ENCODE assay signal across 20 cellular contexts in genomic region chr14:103663506-103663905, GRCh38. TPM values are rescaled to one million over a fixed set of nuclear protein-coding genes. Genes with fewer than 3 reads are reported as not detected.
A peak's percentile ranks its signal among the peaks of the same experiment; 100 is the strongest.
DNase-seq lines count a peak whose midpoint lies in the region; ATAC-seq and TF ChIP-seq lines count a peak whose summit lies in the region.
"Had no signal": no experiment of that assay in that cellular context is flagged by ENCODE, and none has a peak within 500 bp of the region (broad histone marks: within the 10 kb centered on the region; RNA-seq: fewer than 3 reads in every experiment).

No MANE protein-coding gene starts in this region.

- DNase-seq in GM23338 (ENCODE audit: low spot score), result no peak
- DNase-seq in brain microvascular endothelial cell, result no peak
- DNase-seq in mesenchymal stem cell, result no peak
- DNase-seq in stimulated activated naive B cell treated with anti-CD40 and anti-IgM and Interleukin-4, amounts not matched to agents 10 μg/mL and 1 μg/mL and 100 μg/mL, for 72 hours, result no peak
- no peak for DNase-seq in MM.1S
- no peak for DNase-seq in SIG-M5 treated with dmso at 0.1 percent for 504 hours (lab: John Stamatoyannopoulos, UW; ENCODE audit: unreplicated experiment)
- DNase-seq in activated CD8-positive, alpha-beta memory T cell treated with anti-CD3 and anti-CD28 coated beads, Interleukin-2, amount 50 U/mL, for 48 hours, result no peak
- DNase-seq: activated CD4-positive, CD25-positive, alpha-beta regulatory T cell; effector CD8-positive, alpha-beta T cell; heart right ventricle; Karpas-422; NCI-H1092 treated with DMSO at 0.1 percent for 48 hours; NCI-H526; SHP77; stimulated activated CD4-positive, alpha-beta T cell treated with anti-CD3 and anti-CD28 coated beads, Interleukin-15, amount 100 ng/mL, for 24 hours; stimulated activated naive CD8-positive, alpha-beta T cell treated with anti-CD3 and anti-CD28 coated beads, Interleukin-15, Interleukin-2, amounts not matched to agents 100 U/mL and 50 U/mL, for 24 hours; T-helper 17 cell had no signal

- peak overlapping the region in 1 of 2 experiments; percentile 64 for H3K14ac ChIP-seq in mesenchymal stem cell (ENCODE audit: low read length in 2 of 2)

- no peaks in the 10 kb centered on the region for H3K27me3 ChIP-seq in GM23338 (ENCODE audit: insufficient read depth)
- no peaks in the 10 kb centered on the region for H3K27me3 ChIP-seq in brain microvascular endothelial cell (replicated peaks)
- no peaks in the 10 kb centered on the region for H3K27me3 ChIP-seq in mesenchymal stem cell (ENCODE audit: control insufficient read depth in 1 of 2, insufficient read depth in 1 of 2, low read length in 2 of 2)
- no peaks in the 10 kb centered on the region for H3K27me3 ChIP-seq in MM.1S (replicated peaks; ENCODE audit: insufficient read depth, low read length)
- H3K27me3 ChIP-seq: heart right ventricle had no signal

- peak overlapping the region; percentile 41 to 90 for H3K18ac ChIP-seq in mesenchymal stem cell (ENCODE audit: low read depth in 1 of 2, low read length in 2 of 2)

- H3K4me1 ChIP-seq in GM23338 (ENCODE audit: insufficient read depth) (no peaks in the 10 kb centered on the region), mesenchymal stem cell (ENCODE audit: control insufficient read depth, insufficient read depth, low read depth, low read length) (peaks cover 8% of the 10 kb centered on the region), MM.1S (ENCODE audit: low read length) (no peaks in the 10 kb centered on the region)
- H3K4me1 ChIP-seq: HAP-1 had no signal

- H4K20me1 ChIP-seq in GM23338 (replicated peaks; ENCODE audit: insufficient read depth) (peaks cover 19% of the 10 kb centered on the region), MM.1S (ENCODE audit: insufficient read depth, low read length) (no peaks in the 10 kb centered on the region)

- H3K4me2 ChIP-seq in GM23338 (no peak overlapping the region), mesenchymal stem cell (ENCODE audit: low read length, poor library complexity, severe bottlenecking) (no peak overlapping the region), MM.1S (ENCODE audit: low read depth, low read length) (no peak overlapping the region)

- H2AK5ac ChIP-seq in mesenchymal stem cell (ENCODE audit: low read length, severe bottlenecking), result peak overlapping the region; percentile 40

- H3K4me3 ChIP-seq in GM23338 (no peak overlapping the region), brain microvascular endothelial cell (ENCODE audit: low read depth, low read length) (no peak overlapping the region), mesenchymal stem cell (ENCODE audit: insufficient read depth in 1 of 2, low read depth in 1 of 2, low read length in 2 of 2) (no peak overlapping the region), MM.1S (ENCODE audit: low read length) (no peak overlapping the region)
- H3K4me3 ChIP-seq: HAP-1, heart right ventricle had no signal

- no peak overlapping the region for H3K27ac Mint-ChIP-seq in GM23338
- H3K27ac Mint-ChIP-seq in stimulated activated naive B cell treated with anti-CD40 and anti-IgM and Interleukin-4, amounts not matched to agents 10 μg/mL and 1 μg/mL and 100 μg/mL, for 72 hours, result peak overlapping the region; percentile 52
- H3K27ac Mint-ChIP-seq: nephron, T-helper 17 cell had no signal

- H4K91ac ChIP-seq in mesenchymal stem cell (ENCODE audit: low read length), result peak overlapping the region; percentile 15

- no peaks in the 10 kb centered on the region for H3K9me3 Mint-ChIP-seq in GM23338
- no peaks in the 10 kb centered on the region for H3K9me3 Mint-ChIP-seq in stimulated activated naive B cell treated with anti-CD40 and anti-IgM and Interleukin-4, amounts not matched to agents 10 μg/mL and 1 μg/mL and 100 μg/mL, for 72 hours
- H3K9me3 Mint-ChIP-seq: nephron had no signal

- peak overlapping the region; percentile 18 for H3K9ac ChIP-seq in mesenchymal stem cell (ENCODE audit: low read length)
- no peak overlapping the region for H3K9ac ChIP-seq in MM.1S (ENCODE audit: low read length)

- H2BK5ac ChIP-seq in mesenchymal stem cell (ENCODE audit: low read depth, low read length, poor library complexity, severe bottlenecking), result peak overlapping the region; percentile 21

- H3K27me3 Mint-ChIP-seq in GM23338 (ENCODE audit: insufficient read depth, low read depth, poor library complexity), result no peaks in the 10 kb centered on the region
- H3K27me3 Mint-ChIP-seq in stimulated activated naive B cell treated with anti-CD40 and anti-IgM and Interleukin-4, amounts not matched to agents 10 μg/mL and 1 μg/mL and 100 μg/mL, for 72 hours, result no peaks in the 10 kb centered on the region
- H3K27me3 Mint-ChIP-seq: T-helper 17 cell had no signal

- H3K79me2 ChIP-seq in GM23338 (replicated peaks; ENCODE audit: insufficient read depth) (peaks cover 11% of the 10 kb centered on the region), MM.1S (ENCODE audit: low read length) (peaks cover 13% of the 10 kb centered on the region)

- peak overlapping the region; percentile 70 to 90 for H2BK12ac ChIP-seq in mesenchymal stem cell (ENCODE audit: low read length in 2 of 2)

- peaks cover 65% of the 10 kb centered on the region for H3K36me3 Mint-ChIP-seq in GM23338 (ENCODE audit: low read depth)
- H3K36me3 Mint-ChIP-seq in stimulated activated naive B cell treated with anti-CD40 and anti-IgM and Interleukin-4, amounts not matched to agents 10 μg/mL and 1 μg/mL and 100 μg/mL, for 72 hours, result peaks cover 28 to 30% of the 10 kb centered on the region in 2 donors

- H3K4me3 Mint-ChIP-seq in GM23338, result no peak overlapping the region
- no peak overlapping the region for H3K4me3 Mint-ChIP-seq in stimulated activated naive B cell treated with anti-CD40 and anti-IgM and Interleukin-4, amounts not matched to agents 10 μg/mL and 1 μg/mL and 100 μg/mL, for 72 hours
- H3K4me3 Mint-ChIP-seq: nephron, T-helper 17 cell had no signal

- no peak overlapping the region for H2AFZ ChIP-seq in GM23338
- H2AFZ ChIP-seq in mesenchymal stem cell (ENCODE audit: low read depth, low read length), result no peak overlapping the region
- no peak overlapping the region for H2AFZ ChIP-seq in MM.1S (ENCODE audit: low read length)

- H3K9me2 ChIP-seq in GM23338 (ENCODE audit: insufficient read depth) (no peaks in the 10 kb centered on the region), MM.1S (replicated peaks; ENCODE audit: insufficient read depth, low read length) (no peaks in the 10 kb centered on the region)

- in situ Hi-C loops in brain microvascular endothelial cell (cut with HindIII; ENCODE audit: low pct_ligation_motif_present, low sequenced_read_pairs), result no loop called here

- peaks cover 20% of the 10 kb centered on the region for H3K79me1 ChIP-seq in mesenchymal stem cell (replicated peaks; ENCODE audit: low read length, poor library complexity, severe bottlenecking)

- peak overlapping the region; percentile 36 to 70 for H3K4ac ChIP-seq in mesenchymal stem cell (ENCODE audit: low read depth in 1 of 2, low read length in 2 of 2)

- no peak for TF ChIP-seq CTCF in GM23338 (conservative IDR thresholded peaks at IDR 0.05; ENCODE audit: low read depth in 2 of 2)
- TF ChIP-seq CTCF in brain microvascular endothelial cell (IDR thresholded peaks at IDR 0.05; ENCODE audit: low read depth, low read length, missing control alignments), result no peak
- no peak for TF ChIP-seq CTCF in MM.1S (IDR thresholded peaks at IDR 0.05; ENCODE audit: low read length)

- 85% methylated on average over 8 of the region's 13 CpGs for WGBS in mesenchymal stem cell

- no peak overlapping the region for H2BK15ac ChIP-seq in mesenchymal stem cell (ENCODE audit: low read depth, poor library complexity, severe bottlenecking)

- no peak for ATAC-seq in GM23338
- no peak for ATAC-seq in stimulated activated naive B cell treated with anti-CD40 and anti-IgM and Interleukin-4, amounts not matched to agents 10 μg/mL and 1 μg/mL and 100 μg/mL, for 72 hours (replicated peaks)
- ATAC-seq in HG03095 (IDR thresholded peaks at IDR 0.05; ENCODE audit: unreplicated experiment), result no peak
- ATAC-seq: stimulated activated naive CD8-positive, alpha-beta T cell treated with anti-CD3 and anti-CD28 coated beads, Interleukin-15, Interleukin-2, amounts not matched to agents 100 U/mL and 50 U/mL, for 24 hours; T-helper 17 cell had no signal

- no peak overlapping the region for H2BK120ac ChIP-seq in mesenchymal stem cell (ENCODE audit: low read depth, low read length)

- peaks cover 36% of the 10 kb centered on the region for H3K36me3 ChIP-seq in GM23338 (ENCODE audit: insufficient read depth)
- H3K36me3 ChIP-seq in brain microvascular endothelial cell (replicated peaks), result peaks cover 43% of the 10 kb centered on the region
- H3K36me3 ChIP-seq in mesenchymal stem cell (ENCODE audit: control insufficient read depth in 1 of 2, insufficient read depth in 2 of 2, low read depth in 1 of 2, low read length in 2 of 2), result peaks cover 62 to 81% of the 10 kb centered on the region in 2 experiments
- H3K36me3 ChIP-seq in MM.1S (replicated peaks; ENCODE audit: insufficient read depth, low read length), result no peaks in the 10 kb centered on the region

- H3K9me3 ChIP-seq in mesenchymal stem cell (ENCODE audit: control insufficient read depth, low read length) (no peaks in the 10 kb centered on the region), MM.1S (replicated peaks; ENCODE audit: insufficient read depth, low read length) (no peaks in the 10 kb centered on the region)
- H3K9me3 ChIP-seq: HAP-1, heart right ventricle had no signal

- peak overlapping the region in 1 of 2 experiments; percentile 37 for H3K23ac ChIP-seq in mesenchymal stem cell (ENCODE audit: low read length in 2 of 2)

- H3F3A ChIP-seq in GM23338 (replicated peaks; ENCODE audit: low read depth) (peaks cover 10% of the 10 kb centered on the region; the same call in 1 of the 2 replicates), MM.1S (ENCODE audit: insufficient read depth, low read length) (no peaks in the 10 kb centered on the region)

- H3K4me1 Mint-ChIP-seq in GM23338, result no peaks in the 10 kb centered on the region
- peaks cover 0 to 4% of the 10 kb centered on the region in 2 donors for H3K4me1 Mint-ChIP-seq in stimulated activated naive B cell treated with anti-CD40 and anti-IgM and Interleukin-4, amounts not matched to agents 10 μg/mL and 1 μg/mL and 100 μg/mL, for 72 hours
- H3K4me1 Mint-ChIP-seq: nephron, T-helper 17 cell had no signal

- H4K8ac ChIP-seq in mesenchymal stem cell (ENCODE audit: low read length), result peak overlapping the region; percentile 81

- H3K27ac ChIP-seq in GM23338 (ENCODE audit: low read depth) (peak overlapping the region; percentile 59; the same call in 1 of the 2 replicates), brain microvascular endothelial cell (peak overlapping the region; percentile 97), mesenchymal stem cell (ENCODE audit: low read length, poor library complexity, severe bottlenecking) (peak overlapping the region; percentile 88), MM.1S (ENCODE audit: low read length) (no peak overlapping the region)
- H3K27ac ChIP-seq: heart right ventricle had no signal

RNA-seq across cellular contexts. Expression of gene KLC1, which starts 34.5 kb away (rescaled TPM):
- 250 and 308 TPM in 2 replicates for total RNA-seq in GM23338 (2014; rRNA removed; shearing (Covaris generic))
- polyA plus RNA-seq in GM23338 (2016; fragmentation: Nextera tagmentation; extraction: Ambion mirVana), result 159 and 165 TPM in 2 replicates
- 83.2 TPM for polyA plus RNA-seq in mesenchymal stem cell (2013, experiment 1 of 2)
- polyA plus RNA-seq in mesenchymal stem cell (2013, experiment 2 of 2), result 80.5 TPM

RNA-seq across cellular contexts. Expression of gene XRCC3, which starts 51.7 kb away (rescaled TPM):
- 52.2 and 72.9 TPM in 2 replicates for total RNA-seq in GM23338 (2014; rRNA removed; shearing (Covaris generic))
- polyA plus RNA-seq in GM23338 (2016; fragmentation: Nextera tagmentation; extraction: Ambion mirVana), result 16.6 and 20.4 TPM in 2 replicates
- 4.5 TPM for polyA plus RNA-seq in mesenchymal stem cell (2013, experiment 1 of 2)
- 4.2 TPM for polyA plus RNA-seq in mesenchymal stem cell (2013, experiment 2 of 2)

RNA-seq across cellular contexts. Expression of gene ZFYVE21, which starts 52.1 kb away (rescaled TPM):
- 89.6 and 116 TPM in 2 replicates for total RNA-seq in GM23338 (2014; rRNA removed; shearing (Covaris generic))
- 79.4 and 88.0 TPM in 2 replicates for polyA plus RNA-seq in GM23338 (2016; fragmentation: Nextera tagmentation; extraction: Ambion mirVana)
- polyA plus RNA-seq in mesenchymal stem cell (2013, experiment 1 of 2), result 44.0 TPM
- polyA plus RNA-seq in mesenchymal stem cell (2013, experiment 2 of 2), result 43.8 TPM
